Comparison of ENCODE assay signal across 16 cellular contexts in the genomic region with DNA sequence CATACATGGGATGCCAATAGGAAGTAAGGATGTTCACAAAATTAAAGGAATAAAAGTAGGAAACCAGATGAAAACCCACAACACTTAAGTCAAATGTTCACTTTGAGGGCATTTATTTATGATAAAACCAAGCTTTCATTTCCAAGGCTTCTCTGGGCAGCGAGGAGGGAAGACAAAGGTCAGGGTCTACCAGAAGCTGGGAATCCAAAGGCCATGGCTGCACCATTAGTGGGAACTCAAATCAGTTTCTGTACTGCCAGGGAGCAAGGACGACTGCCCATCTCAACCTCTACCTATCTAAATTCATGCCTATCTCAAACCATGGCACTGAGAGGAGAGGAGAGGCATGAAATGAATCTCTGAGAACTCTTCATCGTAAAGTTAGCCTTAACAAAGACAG. TPM values are rescaled to one million over a fixed set of nuclear protein-coding genes. Genes with fewer than 3 reads are reported as not detected.
DNase-seq lines count a peak whose midpoint lies in the region; ATAC-seq lines count a peak whose summit lies in the region.
"Had no signal": no experiment of that assay in that cellular context is flagged by ENCODE, and none has a peak within 500 bp of the region (broad histone marks: within the 10 kb centered on the region; RNA-seq: fewer than 3 reads in every experiment).

No MANE protein-coding gene starts in this region.

- WGBS in trophoblast cell (ENCODE audit: extremely low coverage, insufficient coverage, insufficient read length) = no CpG with 5 or more reads among the region's 3 CpGs

- H3K4ac ChIP-seq in trophoblast cell (ENCODE audit: low read depth, low read length) = no peak overlapping the region

- no peaks in the 10 kb centered on the region for H3K27me3 ChIP-seq in trophoblast cell (ENCODE audit: insufficient read depth, low read length)

- no peak overlapping the region for H4K91ac ChIP-seq in trophoblast cell (ENCODE audit: low read depth, low read length)

- H4K8ac ChIP-seq in trophoblast cell (ENCODE audit: low read depth, low read length) = no peak overlapping the region

- H2AK5ac ChIP-seq in trophoblast cell (ENCODE audit: low read length) = no peak overlapping the region

- H3K23ac ChIP-seq in trophoblast cell (ENCODE audit: low read length) = no peak overlapping the region

- no peaks in the 10 kb centered on the region for H3K79me2 ChIP-seq in trophoblast cell (ENCODE audit: control insufficient read depth, insufficient read depth, low read length, poor library complexity)

- H3K4me1 Mint-ChIP-seq in T-helper 17 cell = peaks cover 10% of the 10 kb centered on the region
- no peaks in the 10 kb centered on the region for H3K4me1 Mint-ChIP-seq in stimulated activated effector memory CD8-positive, alpha-beta T cell treated with anti-CD3 and anti-CD28 coated beads, Interleukin-12 subunit alpha, Interleukin-12 subunit beta, amount 100 ng/mL, for 72 hours

- H3K4me3 Mint-ChIP-seq in T-helper 17 cell = no peak overlapping the region
- no peak overlapping the region for H3K4me3 Mint-ChIP-seq in stimulated activated effector memory CD8-positive, alpha-beta T cell treated with anti-CD3 and anti-CD28 coated beads, Interleukin-12 subunit alpha, Interleukin-12 subunit beta, amount 100 ng/mL, for 72 hours
- H3K4me3 Mint-ChIP-seq: CD4-positive, CD25-positive, alpha-beta regulatory T cell; CD8-positive, alpha-beta T cell had no signal

- H3K27ac Mint-ChIP-seq in T-helper 17 cell = peak overlapping the region; percentile 53
- H3K27ac Mint-ChIP-seq in stimulated activated effector memory CD8-positive, alpha-beta T cell treated with anti-CD3 and anti-CD28 coated beads, Interleukin-12 subunit alpha, Interleukin-12 subunit beta, amount 100 ng/mL, for 72 hours = peak overlapping the region; percentile 40
- H3K27ac Mint-ChIP-seq: CD4-positive, CD25-positive, alpha-beta regulatory T cell; CD8-positive, alpha-beta T cell had no signal

- no peaks in the 10 kb centered on the region for H3K79me1 ChIP-seq in trophoblast cell (ENCODE audit: low read length)

- H2BK5ac ChIP-seq in trophoblast cell (ENCODE audit: low read depth, low read length, poor library complexity) = no peak overlapping the region

- no peaks in the 10 kb centered on the region for H3K4me1 ChIP-seq in trophoblast cell (ENCODE audit: control insufficient read depth in 1 of 2, insufficient read depth in 2 of 2, low read length in 2 of 2)
- H3K4me1 ChIP-seq: Caco-2 had no signal

- ATAC-seq in T-helper 17 cell (no peak), left lobe of liver (peak; percentile 83)
- ATAC-seq in stimulated activated effector memory CD8-positive, alpha-beta T cell treated with anti-CD3 and anti-CD28 coated beads, Interleukin-12 subunit alpha, Interleukin-12 subunit beta, amount 100 ng/mL, for 72 hours = no peak
- ATAC-seq: CD8-positive, alpha-beta T cell; GM12878 had no signal

- no peak overlapping the region for H4K12ac ChIP-seq in trophoblast cell (ENCODE audit: low read depth, low read length)

- peaks cover 29 to 31% of the 10 kb centered on the region in 2 experiments for H3K36me3 ChIP-seq in trophoblast cell (ENCODE audit: control insufficient read depth in 1 of 2, insufficient read depth in 2 of 2, low read length in 2 of 2)

- no peak overlapping the region for H2BK12ac ChIP-seq in trophoblast cell (ENCODE audit: low read length)

- no peak overlapping the region for H2AFZ ChIP-seq in trophoblast cell (ENCODE audit: insufficient read depth, low read length, poor library complexity)
- H2AFZ ChIP-seq: GM23248 had no signal

- no peak overlapping the region for H2BK120ac ChIP-seq in trophoblast cell (ENCODE audit: insufficient read depth, low read length, poor library complexity)

- no peak for DNase-seq in T-helper 17 cell
- DNase-seq in left lobe of liver (ENCODE audit: low spot score) = no peak
- DNase-seq in trophoblast cell = no peak
- no peak for DNase-seq in stimulated activated effector memory CD8-positive, alpha-beta T cell treated with anti-CD3 and anti-CD28 coated beads, Interleukin-12 subunit alpha, Interleukin-12 subunit beta, amount 100 ng/mL, for 72 hours (ENCODE audit: low spot score in 2 of 2)
- no peak for DNase-seq in SHP77 (lab: John Stamatoyannopoulos, UW)
- DNase-seq in GDM1 (lab: John Stamatoyannopoulos, UW) = no peak
- DNase-seq: Caco-2; CD4-positive, CD25-positive, alpha-beta regulatory T cell; CD8-positive, alpha-beta T cell; DMS153; DND-41; GM23248; H7; HCEC 1CT had no signal

- H3K14ac ChIP-seq in trophoblast cell (ENCODE audit: low read length) = no peak overlapping the region

- no peaks in the 10 kb centered on the region for H3K9me3 Mint-ChIP-seq in stimulated activated effector memory CD8-positive, alpha-beta T cell treated with anti-CD3 and anti-CD28 coated beads, Interleukin-12 subunit alpha, Interleukin-12 subunit beta, amount 100 ng/mL, for 72 hours
- H3K9me3 Mint-ChIP-seq: CD4-positive, CD25-positive, alpha-beta regulatory T cell; CD8-positive, alpha-beta T cell had no signal

- no peak overlapping the region for H3K4me2 ChIP-seq in trophoblast cell (ENCODE audit: low read length)

- no peak overlapping the region for H3K27ac ChIP-seq in trophoblast cell (ENCODE audit: low read depth, low read length)
- H3K27ac ChIP-seq: C4-2B, GM23248 had no signal

- H3K27me3 Mint-ChIP-seq in T-helper 17 cell = no peaks in the 10 kb centered on the region
- H3K27me3 Mint-ChIP-seq: CD4-positive, CD25-positive, alpha-beta regulatory T cell had no signal

- no peak overlapping the region for H3K4me3 ChIP-seq in trophoblast cell (ENCODE audit: low read depth, low read length)
- H3K4me3 ChIP-seq: GM12878, GM23248 had no signal

- no peaks in the 10 kb centered on the region for H3K9me3 ChIP-seq in T-helper 17 cell (ENCODE audit: control insufficient read depth, low read length, poor library complexity, severe bottlenecking)
- no peaks in the 10 kb centered on the region for H3K9me3 ChIP-seq in trophoblast cell (ENCODE audit: insufficient read depth, low read depth, low read length)
- H3K9me3 ChIP-seq: Caco-2 had no signal

- H3K9ac ChIP-seq in trophoblast cell (ENCODE audit: low read length) = peak overlapping the region; percentile 56
- H3K9ac ChIP-seq: GM23248 had no signal

- peaks cover 8% of the 10 kb centered on the region for H3K36me3 Mint-ChIP-seq in T-helper 17 cell (ENCODE audit: low read depth)
- peaks cover 100% of the 10 kb centered on the region for H3K36me3 Mint-ChIP-seq in stimulated activated effector memory CD8-positive, alpha-beta T cell treated with anti-CD3 and anti-CD28 coated beads, Interleukin-12 subunit alpha, Interleukin-12 subunit beta, amount 100 ng/mL, for 72 hours

- H3K18ac ChIP-seq in trophoblast cell (ENCODE audit: low read length) = no peak overlapping the region

RNA-seq across cellular contexts. Expression of gene PBRM1, which starts 22.6 kb away (rescaled TPM):
- 10 to 100 TPM; 62.8 to 70.8 TPM for total RNA-seq in T-helper 17 cell
- total RNA-seq in left lobe of liver = 15.3 TPM
- 33.7 and 38.9 TPM in 2 replicates for polyA plus RNA-seq in trophoblast cell (2013)

RNA-seq across cellular contexts. Expression of gene GNL3, which starts 22.7 kb away (rescaled TPM):
- 100 to 1,000 TPM; 109 to 117 TPM for total RNA-seq in T-helper 17 cell
- total RNA-seq in left lobe of liver = 18.9 TPM
- 204 and 213 TPM in 2 replicates for polyA plus RNA-seq in trophoblast cell (2013)

RNA-seq across cellular contexts. Expression of gene GLT8D1, which starts 42.5 kb away (rescaled TPM):
- total RNA-seq in T-helper 17 cell (10 to 100 TPM; 18.9 to 23.0 TPM), left lobe of liver (52.2 TPM)
- 46.7 and 46.8 TPM in 2 replicates for polyA plus RNA-seq in trophoblast cell (2013)

RNA-seq across cellular contexts. Expression of gene SPCS1, which starts 42.8 kb away (rescaled TPM):
- total RNA-seq in T-helper 17 cell = 10 to 100 TPM; 62.6 to 63.7 TPM
- 78.3 TPM for total RNA-seq in left lobe of liver
- polyA plus RNA-seq in trophoblast cell (2013) = 139 and 144 TPM in 2 replicates
